10 cellular contexts compared by ENCODE assay signal in the genomic region with DNA sequence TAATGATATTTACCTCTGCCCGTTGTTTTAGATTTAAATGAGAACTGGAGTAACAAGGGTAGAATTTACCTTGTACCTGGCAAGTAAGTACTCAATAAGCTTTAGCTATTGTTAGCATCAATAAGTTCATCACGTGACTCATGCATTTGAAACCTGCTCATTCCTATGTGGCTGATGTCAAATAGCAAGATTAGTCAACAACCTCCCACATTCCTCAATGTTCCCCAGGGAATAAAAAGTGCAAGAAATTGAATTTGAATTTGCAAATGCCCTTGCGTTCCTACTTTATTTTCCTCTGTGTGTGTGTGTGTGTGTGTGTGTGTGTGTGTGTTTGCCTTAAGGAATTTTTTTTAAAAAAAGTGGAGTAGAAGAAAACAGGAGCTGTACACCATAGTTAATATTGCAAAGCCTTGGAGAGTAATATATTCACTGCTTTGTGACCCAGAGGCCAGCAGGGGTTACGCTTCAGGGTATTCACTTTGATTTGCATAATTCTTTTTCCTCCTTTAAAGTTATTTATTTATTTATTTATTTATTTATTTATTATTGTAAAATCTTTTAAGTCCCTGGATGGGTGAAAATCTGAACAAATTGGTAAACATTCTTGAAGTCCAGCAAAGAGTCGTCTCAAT. TPM values are rescaled to one million over a fixed set of nuclear protein-coding genes. Genes with fewer than 3 reads are reported as not detected.
A peak's percentile ranks its signal among the peaks of the same experiment; 100 is the strongest.
DNase-seq lines count a peak whose midpoint lies in the region; ATAC-seq and TF ChIP-seq lines count a peak whose summit lies in the region.
"Had no signal": no experiment of that assay in that cellular context is flagged by ENCODE, and none has a peak within 500 bp of the region (broad histone marks: within the 10 kb centered on the region; RNA-seq: fewer than 3 reads in every experiment).

No MANE protein-coding gene starts in this region.

- intact Hi-C loops in MCF 10A (cut with micrococcal nuclease) (no loop called here), aorta (cut with DNase I) (no loop called here)

- H3K27me3 Mint-ChIP-seq in MCF 10A (ENCODE audit: insufficient read depth, unreplicated experiment), result no peaks in the 10 kb centered on the region
- no peaks in the 10 kb centered on the region for H3K27me3 Mint-ChIP-seq in naive thymus-derived CD8-positive, alpha-beta T cell

- ATAC-seq in GM21737 (IDR thresholded peaks at IDR 0.05; ENCODE audit: unreplicated experiment) (no peak), aorta (ENCODE audit: low FRiP score) (no peak)
- ATAC-seq in naive thymus-derived CD8-positive, alpha-beta T cell, result no peak

- BruUV-seq in MCF 10A (replicated peaks; lab: Mats Ljungman, UMichigan), result no TSS peak

- no peaks in the 10 kb centered on the region for H3K27me3 ChIP-seq in ACC112 (ENCODE audit: insufficient read depth, low read length)
- no peaks in the 10 kb centered on the region for H3K27me3 ChIP-seq in aorta (ENCODE audit: control insufficient read depth in 1 of 2, insufficient read depth in 2 of 2, low read length in 1 of 2)

- DNase-seq in HT1080 (ENCODE audit: low read depth) (peak; percentile 52), MCF 10A (ENCODE audit: unreplicated experiment) (peak; percentile 52), kidney tubule cell (ENCODE audit: low spot score) (peak; percentile 91), aorta (no peak)
- no peak for DNase-seq in stimulated activated CD4-positive, alpha-beta T cell treated with anti-CD3 and anti-CD28 coated beads, Interleukin-1b, Interleukin-23, amount 100 ng/mL, for 48 hours
- DNase-seq in naive thymus-derived CD8-positive, alpha-beta T cell, result no peak
- DNase-seq: activated naive CD4-positive, alpha-beta T cell treated with anti-CD3 and anti-CD28 coated beads for 36 hours; CD4-positive, CD25-positive, alpha-beta regulatory T cell had no signal

- H3K9me3 Mint-ChIP-seq in MCF 10A (ENCODE audit: unreplicated experiment), result no peaks in the 10 kb centered on the region
- no peaks in the 10 kb centered on the region for H3K9me3 Mint-ChIP-seq in naive thymus-derived CD8-positive, alpha-beta T cell
- H3K9me3 Mint-ChIP-seq: activated naive CD4-positive, alpha-beta T cell treated with anti-CD3 and anti-CD28 coated beads for 36 hours; CD4-positive, CD25-positive, alpha-beta regulatory T cell had no signal

- peak overlapping the region; percentile 70 for H2AFZ ChIP-seq in ACC112 (ENCODE audit: low read length, unreplicated experiment)

- POLR2A ChIA-PET in MCF 10A (lab: Yijun Ruan, JAX), result interaction anchor here (0.6 to 0.9 kb wide), 3 partner anchors 38 to 378 kb away, joined by 3 read pairs; no protein-coding TSS in a partner anchor
- POLR2A ChIA-PET in naive thymus-derived CD8-positive, alpha-beta T cell (lab: Charles Lee), result interaction anchor here (0.6 to 1.2 kb wide), 6 partner anchors 9 to 162 kb away, joined by 3 to 5 read pairs (median 4); no protein-coding TSS in a partner anchor

- H3K4me3 ChIP-seq in ACC112 (ENCODE audit: low read depth, low read length), result peak overlapping the region; percentile 46; the same call in 1 of the 2 replicates
- peak overlapping the region in 1 of 2 donors; percentile 26 for H3K4me3 ChIP-seq in aorta (ENCODE audit: low read length in 2 of 2)

- peak overlapping the region; percentile 74 for H3K27ac ChIP-seq in ACC112 (ENCODE audit: low read depth, low read length)
- H3K27ac ChIP-seq in aorta (ENCODE audit: low read depth in 1 of 2, low read length in 2 of 2), result no peak overlapping the region

- H3K36me3 ChIP-seq in ACC112 (ENCODE audit: insufficient read depth, low read length), result no peaks in the 10 kb centered on the region
- H3K36me3 ChIP-seq in aorta (ENCODE audit: control insufficient read depth in 1 of 2, insufficient read depth in 2 of 2, low read length in 1 of 2), result no peaks in the 10 kb centered on the region

- H3K4me1 Mint-ChIP-seq in MCF 10A (ENCODE audit: insufficient read depth, unreplicated experiment), result peaks cover 5% of the 10 kb centered on the region
- H3K4me1 Mint-ChIP-seq in naive thymus-derived CD8-positive, alpha-beta T cell, result peaks cover 2 to 19% (median 7%) of the 10 kb centered on the region in 4 donors

- no peaks in the 10 kb centered on the region for H3K9me3 ChIP-seq in aorta (ENCODE audit: control insufficient read depth, low read length)

- TF ChIP-seq CTCF in MCF 10A (IDR thresholded peaks at IDR 0.05; ENCODE audit: unreplicated experiment), result no peak

- 50 to 52% methylated on average over 5 of the region's 5 CpGs for WGBS in aorta, 2 donors

- H3K4me3 Mint-ChIP-seq in MCF 10A (ENCODE audit: unreplicated experiment), result no peak overlapping the region
- no peak overlapping the region for H3K4me3 Mint-ChIP-seq in naive thymus-derived CD8-positive, alpha-beta T cell
- H3K4me3 Mint-ChIP-seq: activated naive CD4-positive, alpha-beta T cell treated with anti-CD3 and anti-CD28 coated beads for 36 hours; CD4-positive, CD25-positive, alpha-beta regulatory T cell had no signal

- CTCF ChIA-PET in MCF 10A (lab: Yijun Ruan, JAX), result interaction anchor here (0.6 to 1.2 kb wide), 2 partner anchors 224 to 277 kb away, joined by 3 read pairs; no protein-coding TSS in a partner anchor

- H3K27ac Mint-ChIP-seq in MCF 10A (ENCODE audit: low read depth, unreplicated experiment), result no peak overlapping the region
- no peak overlapping the region for H3K27ac Mint-ChIP-seq in naive thymus-derived CD8-positive, alpha-beta T cell
- H3K27ac Mint-ChIP-seq: activated naive CD4-positive, alpha-beta T cell treated with anti-CD3 and anti-CD28 coated beads for 36 hours; CD4-positive, CD25-positive, alpha-beta regulatory T cell had no signal

- peaks cover 19% of the 10 kb centered on the region for H3K4me1 ChIP-seq in ACC112 (ENCODE audit: control insufficient read depth, insufficient read depth, low read length, unreplicated experiment)
- H3K4me1 ChIP-seq in aorta (ENCODE audit: control insufficient read depth in 1 of 2, insufficient read depth in 2 of 2, low read length in 2 of 2), result peaks cover 3 to 5% of the 10 kb centered on the region in 2 donors

- H3K36me3 Mint-ChIP-seq in MCF 10A (ENCODE audit: insufficient read depth, unreplicated experiment), result no peaks in the 10 kb centered on the region
- H3K36me3 Mint-ChIP-seq in naive thymus-derived CD8-positive, alpha-beta T cell, result no peaks in the 10 kb centered on the region
- H3K36me3 Mint-ChIP-seq: CD4-positive, CD25-positive, alpha-beta regulatory T cell had no signal

- H3K79me2 ChIP-seq in ACC112 (ENCODE audit: control insufficient read depth, insufficient read depth, low read length, unreplicated experiment), result no peaks in the 10 kb centered on the region

RNA-seq across cellular contexts. Expression of a gene that starts 43.9 kb away (rescaled TPM):
- total RNA-seq in HT1080 (2014; rRNA removed; shearing (Covaris generic)), result under 0.01 and 0.06 TPM in 2 replicates
- 0.36 and 0.61 TPM in 2 replicates for polyA plus RNA-seq in HT1080 (2015; cell fraction: cytosol; rRNA removed)
- 0.88 and 1.2 TPM in 2 replicates for polyA plus RNA-seq in HT1080 (2015; cell fraction: nucleus; rRNA removed)
- 0.91 and 0.98 TPM in 2 replicates for total RNA-seq in MCF 10A (2022)
- not detected for total RNA-seq in naive thymus-derived CD8-positive, alpha-beta T cell
- not detected for polyA plus RNA-seq in naive thymus-derived CD8-positive, alpha-beta T cell
- total RNA-seq in aorta, result 1 to 10 TPM in 1 of 2 donors, under 1 TPM in 1; 0.71 to 1.8 TPM
- polyA plus RNA-seq in aorta, result 1 to 10 TPM; 1.1 to 2.7 TPM
- total RNA-seq: CD4-positive, CD25-positive, alpha-beta regulatory T cell had no signal
- polyA plus RNA-seq: CD4-positive, CD25-positive, alpha-beta regulatory T cell had no signal

RNA-seq across cellular contexts. Expression of a gene that starts 58.9 kb away (rescaled TPM):
- total RNA-seq in HT1080 (2014; rRNA removed; shearing (Covaris generic)), result 21.5 and 22.1 TPM in 2 replicates
- 19.2 and 24.4 TPM in 2 replicates for polyA plus RNA-seq in HT1080 (2015; cell fraction: cytosol; rRNA removed)
- 25.0 and 31.3 TPM in 2 replicates for polyA plus RNA-seq in HT1080 (2015; cell fraction: nucleus; rRNA removed)
- 17.1 and 20.7 TPM in 2 replicates for total RNA-seq in MCF 10A (2022)
- 100 to 1,000 TPM; 312 to 331 TPM for total RNA-seq in naive thymus-derived CD8-positive, alpha-beta T cell
- polyA plus RNA-seq in naive thymus-derived CD8-positive, alpha-beta T cell, result 10 to 100 TPM; 73.5 to 98.3 (median 91.9) TPM
- total RNA-seq in aorta, result 10 to 100 TPM; 26.5 to 30.0 TPM
- polyA plus RNA-seq in aorta, result 10 to 100 TPM; 17.1 to 17.4 TPM

Comparison
In these comparisons a context has a peak if more than half of its experiments do, and no peak if none do; other contexts are left out.
1. DNase-seq: peak in HT1080 (single experiment), MCF 10A (single experiment) and kidney tubule cell (single experiment); none in stimulated activated CD4-positive, alpha-beta T cell treated with anti-CD3 and anti-CD28 coated beads, Interleukin-1b, Interleukin-23, amount 100 ng/mL, for 48 hours (single experiment), naive thymus-derived CD8-positive, alpha-beta T cell (0 of 10) and aorta (0 of 2).
2. RNA of a gene that starts 58.9 kb away (total RNA-seq): 312 to 331 TPM in naive thymus-derived CD8-positive, alpha-beta T cell; 26.5 to 30.0 TPM in aorta, 21.5 to 22.1 TPM in HT1080 and 17.1 to 20.7 TPM in MCF 10A; every median in the first group is over 10 times any median in the second.